In genomic region chr5:164300295-164300694, GRCh38 we compare ENCODE assay signal across 21 cellular contexts.
"Had no signal": no experiment of that assay in that cellular context is flagged by ENCODE, and none has a peak within 500 bp of the region (broad histone marks: within the 10 kb centered on the region; RNA-seq: fewer than 3 reads in every experiment).

No MANE protein-coding gene starts in this region.

- H3K4me3 ChIP-seq: SJSA1, SK-N-MC had no signal

- H3K4me1 ChIP-seq: SJSA1 had no signal

- H3K27ac ChIP-seq: SJSA1, SK-N-MC had no signal

- H3K9me3 ChIP-seq: SJSA1 had no signal

- DNase-seq: Karpas-422, KG1, MM.1S, NCI-H1092, NCI-H1105 treated with DMSO at 0.1 percent for 48 hours, NCI-H1417 treated with DMSO at 0.1 percent for 48 hours, NCI-H146, NCI-H1694 treated with DMSO at 0.1 percent for 48 hours, NCI-H1930, NCI-H2081, NCI-H2107, NCI-H2227 treated with DMSO at 0.1 percent for 48 hours, NCI-H524, NCI-H526 treated with DMSO at 0.1 percent for 48 hours, NCI-H774, Right ventricle myocardium superior, RPMI8226, SIG-M5 had no signal

- H3K27me3 ChIP-seq: SJSA1 had no signal

- FAIRE-seq: RCC 7860 had no signal

- H3K36me3 ChIP-seq: SJSA1 had no signal
